In genomic region chr7:127730658-127731276, GRCh38 we compare ENCODE assay signal across 21 cellular contexts.
DNase-seq lines count a peak whose midpoint lies in the region; ATAC-seq, FAIRE-seq and TF ChIP-seq lines count a peak whose summit lies in the region.
"Had no signal": no experiment of that assay in that cellular context is flagged by ENCODE, and none has a peak within 500 bp of the region (broad histone marks: within the 10 kb centered on the region; RNA-seq: fewer than 3 reads in every experiment).

No MANE protein-coding gene starts in this region.

- peaks cover 3 to 67% of the 10 kb centered on the region in 2 experiments for H3K79me2 ChIP-seq in H1 (ENCODE audit: control insufficient read depth in 1 of 2, insufficient read depth in 2 of 2, low read length in 2 of 2)

- H3K4ac ChIP-seq in H1 (replicated peaks; ENCODE audit: insufficient read length, low read depth, low read length) = no peak overlapping the region

- no peak overlapping the region for H3K9ac ChIP-seq in H1 (replicated peaks in 1 of 4; ENCODE audit: extremely low read depth in 1 of 4, low read depth in 3 of 4, low read length in 3 of 4)
- H3K9ac ChIP-seq: BLaER1 had no signal

- no peak overlapping the region for H2BK15ac ChIP-seq in H1 (ENCODE audit: low read length)

- H3K36me3 ChIP-seq in H1 (ENCODE audit: control insufficient read depth in 2 of 4, insufficient read depth in 4 of 4, low read length in 3 of 4) = peaks cover 2 to 15% (median 7%) of the 10 kb centered on the region in 4 experiments; a peak in 6 of 8 replicates

- H4K20me1 ChIP-seq in H1 (replicated peaks in 1 of 2; ENCODE audit: control insufficient read depth in 1 of 2, insufficient read depth in 2 of 2, low read length in 2 of 2) = peaks cover 18 to 24% of the 10 kb centered on the region in 2 experiments

- H3K27ac ChIP-seq in A549 (no peak overlapping the region), H1 (ENCODE audit: low read depth, low read length) (no peak overlapping the region)
- H3K27ac ChIP-seq: BLaER1, PC-9, RWPE1 had no signal

- CTCF ChIA-PET in A549 (lab: Yijun Ruan, JAX) (interaction anchor here (0.9 to 1.5 kb wide), 5 partner anchors 9 to 405 kb away, joined by 3 to 6 read pairs (median 3); no protein-coding TSS in a partner anchor), H1 (lab: Charles Lee; ENCODE audit: partially characterized antibody) (interaction anchor here (0.9 to 5.9 kb wide), 4 partner anchors 15 to 62 kb away, joined by 3 to 30 read pairs (median 5); no protein-coding TSS in a partner anchor)

- intact Hi-C loops in left ventricle myocardium superior (cut with micrococcal nuclease) = no loop called here

- TF ChIP-seq POLR2A in A549 (IDR thresholded peaks at IDR 0.05; ENCODE audit: low read length) = no peak
- no peak for TF ChIP-seq POLR2A in H1 (IDR thresholded peaks at IDR 0.05; ENCODE audit: control extremely low read depth in 1 of 2, low read depth in 2 of 2, low read length in 2 of 2)

- H2BK120ac ChIP-seq in H1 (replicated peaks; ENCODE audit: low read depth, low read length) = no peak overlapping the region

- no peak overlapping the region for H4K5ac ChIP-seq in H1 (ENCODE audit: insufficient read length, low read depth, low read length)

- no peak overlapping the region for H3K23ac ChIP-seq in H1 (ENCODE audit: insufficient read length)

- POLR2A ChIA-PET in A549 (lab: Yijun Ruan, JAX) (no interaction called here), H1 (lab: Charles Lee; ENCODE audit: partially characterized antibody) (no interaction called here)

- H3K4me1 ChIP-seq in A549 (no peaks in the 10 kb centered on the region), H1 (replicated peaks in 1 of 4; ENCODE audit: control insufficient read depth in 3 of 4, insufficient read depth in 4 of 4, low read length in 3 of 4) (peaks cover 5 to 24% (median 12%) of the 10 kb centered on the region in 4 experiments)

- H3K27me3 ChIP-seq in H1 (replicated peaks in 1 of 4; ENCODE audit: control insufficient read depth in 3 of 4, extremely low read depth in 1 of 4, insufficient read depth in 3 of 4, low read length in 3 of 4) = no peaks in the 10 kb centered on the region
- H3K27me3 ChIP-seq: BLaER1 had no signal

- 93% methylated on average over 13 of the region's 13 CpGs for WGBS in A549 (ENCODE audit: missing lambda C conversion rate)
- 54% methylated on average over 13 of the region's 13 CpGs; no CpG with 5 or more reads in 1 of the 2 experiments for WGBS in H1 (ENCODE audit: extremely low coverage in 1 of 2, insufficient coverage in 1 of 2, insufficient read length in 1 of 2, insufficient replicate concordance in 2 of 2, low coverage in 1 of 2, low lambda C conversion rate in 2 of 2, missing lambda C conversion rate in 1 of 2), 2 experiments

- peaks cover 6% of the 10 kb centered on the region for H3K79me1 ChIP-seq in H1 (ENCODE audit: low read depth, low read length)

- H3K18ac ChIP-seq in H1 (ENCODE audit: extremely low read depth, low read length) = 0 out of 2 replicates have a peak overlapping the region, but pooled peaks have one; percentile 3

- no peak overlapping the region for H2AK5ac ChIP-seq in H1 (ENCODE audit: low read depth, low read length)

- H2BK20ac ChIP-seq in H1 (ENCODE audit: low read length) = no peak overlapping the region

- TF ChIP-seq CTCF in A549 (IDR thresholded peaks at IDR 0.05) (no peak), H1 (IDR thresholded peaks at IDR 0.05; ENCODE audit: control extremely low read depth in 1 of 3, insufficient read depth in 1 of 3, low read depth in 1 of 3, low read length in 3 of 3) (no peak)

- no peak overlapping the region for H3K14ac ChIP-seq in H1 (ENCODE audit: insufficient read length)

- H2BK12ac ChIP-seq in H1 (ENCODE audit: low read depth, low read length) = no peak overlapping the region

- TF ChIP-seq EP300 in A549 (IDR thresholded peaks at IDR 0.05) (no peak), H1 (IDR thresholded peaks at IDR 0.05; ENCODE audit: borderline replicate concordance in 1 of 2, low read depth in 2 of 2, low read length in 2 of 2) (no peak)

- H2BK5ac ChIP-seq in H1 (ENCODE audit: low read depth, low read length) = peak overlapping the region; percentile 80

- FAIRE-seq in A549 (lab: Jason Lieb, UNC) = no peak
- FAIRE-seq in H1 (lab: Jason Lieb, UNC) = no peak
- FAIRE-seq: GM12891, GM18507, H54 had no signal

- H3K4me3 ChIP-seq in A549 = no peak overlapping the region
- peak overlapping the region in 1 of 4 experiments; percentile 8; a peak in 1 of 8 replicates for H3K4me3 ChIP-seq in H1 (ENCODE audit: extremely low read depth in 1 of 4, insufficient read depth in 2 of 4, low read depth in 3 of 4, low read length in 4 of 4)
- H3K4me3 ChIP-seq: BLaER1, PC-9 had no signal

- DNase-seq in A549 (ENCODE audit: low read depth in 1 of 2, low spot score in 1 of 2) (no peak), NCI-H1694 (lab: John Stamatoyannopoulos, UW) (peak; percentile 84), H1 (ENCODE audit: low read depth in 1 of 2, low spot score in 2 of 2) (no peak), middle frontal gyrus (ENCODE audit: extremely low spot score, low spot score) (peak; percentile 20), NCI-H446 (lab: John Stamatoyannopoulos, UW) (no peak), left ventricle myocardium superior (no peak)
- DNase-seq: CD8-positive, alpha-beta memory T cell; Kasumi-1; MM.1S; NCI-H1092 treated with DMSO at 0.1 percent for 48 hours; NCI-H146; NCI-H524; PC-9; SIG-M5 had no signal

- no peak overlapping the region for H2AFZ ChIP-seq in H1 (ENCODE audit: low read length)
- H2AFZ ChIP-seq: PC-9 had no signal

- H3K9me3 ChIP-seq in A549 = no peaks in the 10 kb centered on the region
- H3K9me3 ChIP-seq in H1 (ENCODE audit: insufficient read depth in 2 of 2, low read depth in 1 of 2, low read length in 1 of 2) = no peaks in the 10 kb centered on the region
- H3K9me3 ChIP-seq: BLaER1 had no signal

- no peak overlapping the region for H4K8ac ChIP-seq in H1 (ENCODE audit: extremely low read depth, insufficient read depth, low read length)

- TF ChIP-seq RAD21 in A549 (conservative IDR thresholded peaks at IDR 0.05 in 1 of 2, IDR thresholded peaks at IDR 0.05 in 1 of 2) = no peak
- TF ChIP-seq RAD21 in H1 (IDR thresholded peaks at IDR 0.05 in 1 of 2, conservative IDR thresholded peaks at IDR 0.05 in 1 of 2; ENCODE audit: low read depth in 2 of 2, low read length in 2 of 2) = no peak

- H3K56ac ChIP-seq in H1 (replicated peaks; ENCODE audit: insufficient read length, low read depth, low read length) = no peak overlapping the region

- no peak for ATAC-seq in A549
- ATAC-seq in left ventricle myocardium superior = no peak
- ATAC-seq in GM21390 (IDR thresholded peaks at IDR 0.05; ENCODE audit: unreplicated experiment) = no peak
- ATAC-seq: SK-N-SH treated with all-trans-retinoic acid at 6 μM for 48 hours had no signal

- no peak overlapping the region for H3K4me2 ChIP-seq in A549
- H3K4me2 ChIP-seq in H1 (ENCODE audit: insufficient read depth in 1 of 2, low read depth in 2 of 2, low read length in 2 of 2) = peak overlapping the region; percentile 14 to 20; a peak in 3 of 4 replicates
- H3K4me2 ChIP-seq: BLaER1, PC-9 had no signal

- no peak overlapping the region for H4K91ac ChIP-seq in H1 (replicated peaks; ENCODE audit: insufficient read length, low read length)

- no peaks in the 10 kb centered on the region for H3K23me2 ChIP-seq in H1 (ENCODE audit: low read depth, low read length)

TF ChIP-seq in A549, 52 proteins besides CTCF, POLR2A, EP300 and RAD21:
- TF ChIP-seq MAFK (IDR thresholded peaks at IDR 0.05; ENCODE audit: partially characterized antibody) (peak; percentile 53), CEBPB (IDR thresholded peaks at IDR 0.05) (no peak)
TF ChIP-seq in A549: peak in this region for 1.

TF ChIP-seq in H1, 55 proteins besides CTCF, POLR2A, EP300 and RAD21:
- no peak for TF ChIP-seq HDAC6 (IDR thresholded peaks at IDR 0.05; ENCODE audit: low read depth, low read length)
- no peak for TF ChIP-seq KDM4A (IDR thresholded peaks at IDR 0.05; ENCODE audit: low read depth, low read length, severe bottlenecking)
- TF ChIP-seq NANOG (IDR thresholded peaks at IDR 0.05; ENCODE audit: insufficient read depth, low read depth, low read length, poor library complexity, severe bottlenecking) = no peak
- TF ChIP-seq JUN (IDR thresholded peaks at IDR 0.05; ENCODE audit: low read depth, low read length) = no peak
- no peak for TF ChIP-seq KDM5A (IDR thresholded peaks at IDR 0.05; ENCODE audit: low read length)
- no peak for TF ChIP-seq BACH1 (IDR thresholded peaks at IDR 0.05; ENCODE audit: low read length)
- TF ChIP-seq SP4 (IDR thresholded peaks at IDR 0.05; ENCODE audit: low read length) = no peak

Comparison
In these comparisons a context has a peak if more than half of its experiments do, and no peak if none do; other contexts are left out.
1. DNase-seq: peak in NCI-H1694 (single experiment) and middle frontal gyrus (single experiment); none in A549 (0 of 2), H1 (0 of 2), NCI-H446 (0 of 2) and left ventricle myocardium superior (single experiment).
2. Of the 18 proteins assayed by ChIP-seq in both H1 and A549: peak only in H1: none; only in A549: MAFK; in both: none; in neither: 17.